In genomic region chr15:52782514-52782913, GRCh38 we compare ENCODE assay signal across 27 cellular contexts. TPM values are rescaled to one million over a fixed set of nuclear protein-coding genes. Genes with fewer than 3 reads are reported as not detected.
"Had no signal": no experiment of that assay in that cellular context is flagged by ENCODE, and none has a peak within 500 bp of the region (broad histone marks: within the 10 kb centered on the region; RNA-seq: fewer than 3 reads in every experiment).

No MANE protein-coding gene starts in this region.

- H3K9me3 ChIP-seq: ascending aorta, esophagus muscularis mucosa, gastrocnemius medialis, heart right ventricle had no signal

- H3K4me3 ChIP-seq: ascending aorta, esophagus muscularis mucosa, gastrocnemius medialis, heart right ventricle had no signal

- ATAC-seq: activated naive CD4-positive, alpha-beta T cell treated with anti-CD3 and anti-CD28 coated beads, Interleukin-2, amount 50 U/mL, for 72 hours; activated T-cell treated with anti-CD3 and anti-CD28 coated beads, Interleukin-2, amount 50 U/mL, for 72 hours; effector memory CD8-positive, alpha-beta T cell; foreskin keratinocyte; gastrocnemius medialis had no signal

- H3K9me3 Mint-ChIP-seq: activated CD4-positive, alpha-beta memory T cell treated with anti-CD3 and anti-CD28 coated beads, Interleukin-2, amount 10 ng/mL, durations not matched to agents 7 days and 5 days; activated CD4-positive, alpha-beta T cell treated with anti-CD3 and anti-CD28 coated beads, Interleukin-2, amount 10 ng/mL, durations not matched to agents 7 days and 5 days; activated naive CD4-positive, alpha-beta T cell treated with anti-CD3 and anti-CD28 coated beads, Interleukin-2, amount 10 ng/mL, durations not matched to agents 7 days and 5 days; activated naive CD4-positive, alpha-beta T cell treated with anti-CD3 and anti-CD28 coated beads, Interleukin-2, amount 50 U/mL, for 72 hours; activated naive CD8-positive, alpha-beta T cell treated with anti-CD3 and anti-CD28 coated beads, Interleukin-2, amount 10 ng/mL, durations not matched to agents 7 days and 5 days; activated T-cell treated with anti-CD3 and anti-CD28 coated beads, Interleukin-2, amount 50 U/mL, for 24 hours; activated T-cell treated with anti-CD3 and anti-CD28 coated beads, Interleukin-2, amount 50 U/mL, for 72 hours; effector memory CD8-positive, alpha-beta T cell had no signal

- H3K36me3 ChIP-seq: ascending aorta, esophagus muscularis mucosa, gastrocnemius medialis, heart right ventricle had no signal

- H3K36me3 Mint-ChIP-seq: activated naive CD4-positive, alpha-beta T cell treated with anti-CD3 and anti-CD28 coated beads, Interleukin-2, amount 10 ng/mL, durations not matched to agents 7 days and 5 days; activated naive CD8-positive, alpha-beta T cell treated with anti-CD3 and anti-CD28 coated beads, Interleukin-2, amount 10 ng/mL, durations not matched to agents 7 days and 5 days had no signal

- H3K27ac ChIP-seq: ascending aorta, esophagus muscularis mucosa, foreskin keratinocyte, gastrocnemius medialis, heart right ventricle had no signal

- H3K4me1 ChIP-seq: foreskin keratinocyte had no signal

- DNase-seq: activated CD4-positive, alpha-beta memory T cell treated with anti-CD3 and anti-CD28 coated beads, Interleukin-2, amount 10 ng/mL, durations not matched to agents 7 days and 5 days; activated CD4-positive, alpha-beta T cell treated with anti-CD3 and anti-CD28 coated beads for 1 hour; activated CD4-positive, alpha-beta T cell treated with anti-CD3 and anti-CD28 coated beads for 4 hours; activated CD4-positive, alpha-beta T cell treated with anti-CD3 and anti-CD28 coated beads, Interleukin-2, amount 10 ng/mL, durations not matched to agents 7 days and 5 days; activated CD4-positive, alpha-beta T cell treated with anti-CD3 and anti-CD28 coated beads, Interleukin-2, amount 50 U/mL, for 4 hours; activated CD8-positive, alpha-beta memory T cell treated with anti-CD3 and anti-CD28 coated beads, Interleukin-2, amount 50 U/mL, for 48 hours; activated gamma-delta T cell; activated naive CD4-positive, alpha-beta T cell; activated naive CD4-positive, alpha-beta T cell treated with anti-CD3 and anti-CD28 coated beads, Interleukin-2, amount 10 ng/mL, durations not matched to agents 7 days and 5 days; activated naive CD8-positive, alpha-beta T cell treated with anti-CD3 and anti-CD28 coated beads, Interleukin-2, amount 10 ng/mL, durations not matched to agents 7 days and 5 days; activated T-cell treated with anti-CD3 and anti-CD28 coated beads for 4 hours; activated T-cell treated with anti-CD3 and anti-CD28 coated beads, Interleukin-2, amount 50 U/mL, for 72 hours; caudate nucleus; cortex of kidney; dermis blood vessel endothelial cell; effector CD4-positive, alpha-beta T cell; effector memory CD8-positive, alpha-beta T cell; erythroblast; foreskin keratinocyte; gastrocnemius medialis; heart right ventricle; T-helper 2 cell had no signal

- H3K27ac Mint-ChIP-seq: activated CD4-positive, alpha-beta memory T cell treated with anti-CD3 and anti-CD28 coated beads, Interleukin-2, amount 10 ng/mL, durations not matched to agents 7 days and 5 days; activated CD4-positive, alpha-beta T cell treated with anti-CD3 and anti-CD28 coated beads, Interleukin-2, amount 10 ng/mL, durations not matched to agents 7 days and 5 days; activated naive CD4-positive, alpha-beta T cell treated with anti-CD3 and anti-CD28 coated beads, Interleukin-2, amount 50 U/mL, for 72 hours; activated naive CD8-positive, alpha-beta T cell treated with anti-CD3 and anti-CD28 coated beads, Interleukin-2, amount 10 ng/mL, durations not matched to agents 7 days and 5 days; activated T-cell treated with anti-CD3 and anti-CD28 coated beads, Interleukin-2, amount 50 U/mL, for 24 hours; activated T-cell treated with anti-CD3 and anti-CD28 coated beads, Interleukin-2, amount 50 U/mL, for 72 hours; effector memory CD8-positive, alpha-beta T cell had no signal

- H3K4me3 Mint-ChIP-seq: activated CD4-positive, alpha-beta memory T cell treated with anti-CD3 and anti-CD28 coated beads, Interleukin-2, amount 10 ng/mL, durations not matched to agents 7 days and 5 days; activated CD4-positive, alpha-beta T cell treated with anti-CD3 and anti-CD28 coated beads, Interleukin-2, amount 10 ng/mL, durations not matched to agents 7 days and 5 days; activated naive CD4-positive, alpha-beta T cell treated with anti-CD3 and anti-CD28 coated beads, Interleukin-2, amount 10 ng/mL, durations not matched to agents 7 days and 5 days; activated naive CD8-positive, alpha-beta T cell treated with anti-CD3 and anti-CD28 coated beads, Interleukin-2, amount 10 ng/mL, durations not matched to agents 7 days and 5 days; activated T-cell treated with anti-CD3 and anti-CD28 coated beads, Interleukin-2, amount 50 U/mL, for 24 hours; activated T-cell treated with anti-CD3 and anti-CD28 coated beads, Interleukin-2, amount 50 U/mL, for 72 hours had no signal

RNA-seq across cellular contexts. Expression of gene ONECUT1, which starts 7.6 kb away (rescaled TPM):
- total RNA-seq: activated CD4-positive, alpha-beta memory T cell treated with anti-CD3 and anti-CD28 coated beads, Interleukin-2, amount 10 ng/mL, durations not matched to agents 7 days and 5 days; activated CD4-positive, alpha-beta T cell treated with anti-CD3 and anti-CD28 coated beads, Interleukin-2, amount 10 ng/mL, durations not matched to agents 7 days and 5 days; activated naive CD4-positive, alpha-beta T cell treated with anti-CD3 and anti-CD28 coated beads, Interleukin-2, amount 50 U/mL, for 72 hours; activated naive CD8-positive, alpha-beta T cell treated with anti-CD3 and anti-CD28 coated beads, Interleukin-2, amount 10 ng/mL, durations not matched to agents 7 days and 5 days; activated T-cell treated with anti-CD3 and anti-CD28 coated beads, Interleukin-2, amount 50 U/mL, for 72 hours; dermis blood vessel endothelial cell; esophagus muscularis mucosa; foreskin keratinocyte; gastrocnemius medialis; T-helper 1 cell treated with Interleukin-12 subunit alpha and Interleukin-12 subunit beta and Interleukin-4 antibody, amounts not matched to agents 30 ng/mL and 1 ng/mL, for 36 hours had no signal
- polyA plus RNA-seq: foreskin keratinocyte, heart right ventricle had no signal
